In the genomic region with DNA sequence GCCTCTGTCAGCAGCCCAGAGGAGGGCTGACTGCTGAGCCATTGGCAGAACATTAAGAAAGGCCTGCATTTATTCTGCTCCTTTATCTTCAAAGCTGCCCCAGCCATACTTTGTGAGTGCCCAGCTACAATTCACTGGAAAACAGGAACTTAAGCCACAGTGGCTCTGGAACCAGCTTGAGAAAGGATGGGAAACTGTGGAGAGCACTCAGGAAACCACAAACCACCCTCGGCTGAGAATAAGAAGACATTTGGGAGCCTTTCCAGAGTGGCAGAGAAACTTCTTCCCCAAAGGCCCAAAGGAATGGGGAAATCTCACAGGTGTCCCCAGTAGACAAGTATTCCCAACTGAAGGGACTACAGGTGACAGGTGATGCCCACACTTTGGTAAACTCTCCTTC, we compare ENCODE assay signal across 1 cellular context.
TF ChIP-seq lines count a peak whose summit lies in the region.

No MANE protein-coding gene starts in this region.

TF ChIP-seq in A549, 52 proteins besides CTCF, POLR2A, EP300 and RAD21:
- TF ChIP-seq, protein P1, sequence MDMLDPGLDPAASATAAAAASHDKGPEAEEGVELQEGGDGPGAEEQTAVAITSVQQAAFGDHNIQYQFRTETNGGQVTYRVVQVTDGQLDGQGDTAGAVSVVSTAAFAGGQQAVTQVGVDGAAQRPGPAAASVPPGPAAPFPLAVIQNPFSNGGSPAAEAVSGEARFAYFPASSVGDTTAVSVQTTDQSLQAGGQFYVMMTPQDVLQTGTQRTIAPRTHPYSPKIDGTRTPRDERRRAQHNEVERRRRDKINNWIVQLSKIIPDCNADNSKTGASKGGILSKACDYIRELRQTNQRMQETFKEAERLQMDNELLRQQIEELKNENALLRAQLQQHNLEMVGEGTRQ (IDR thresholded peaks at IDR 0.05): no peak
- TF ChIP-seq KDM5A (IDR thresholded peaks at IDR 0.05): no peak
- TF ChIP-seq FOXS1 (CRISPR knock-in tag; IDR thresholded peaks at IDR 0.05): no peak
- no peak for TF ChIP-seq FOSL2 (IDR thresholded peaks at IDR 0.05)
- no peak for TF ChIP-seq FOSL2 (CRISPR knock-in tag; IDR thresholded peaks at IDR 0.05)
- no peak for TF ChIP-seq CBX8 (IDR thresholded peaks at IDR 0.05)
- TF ChIP-seq KDM1A (IDR thresholded peaks at IDR 0.05; ENCODE audit: low read depth): no peak
- TF ChIP-seq ZC3H11A (IDR thresholded peaks at IDR 0.05): no peak
- TF ChIP-seq PHF8 (IDR thresholded peaks at IDR 0.05; ENCODE audit: borderline replicate concordance, low read depth): no peak
- no peak for TF ChIP-seq MYC (IDR thresholded peaks at IDR 0.05; ENCODE audit: borderline replicate concordance, low read length)
- TF ChIP-seq JUNB (IDR thresholded peaks at IDR 0.05): no peak
- no peak for TF ChIP-seq CEBPB (IDR thresholded peaks at IDR 0.05)
- no peak for TF ChIP-seq CBX2 (IDR thresholded peaks at IDR 0.05; ENCODE audit: borderline replicate concordance, low read depth)
- TF ChIP-seq EHMT2 (IDR thresholded peaks at IDR 0.05; ENCODE audit: low read depth): no peak
- TF ChIP-seq NFE2L2 (conservative IDR thresholded peaks at IDR 0.05; ENCODE audit: low read length): no peak
- TF ChIP-seq ZNF302 (CRISPR knock-in tag; IDR thresholded peaks at IDR 0.05): no peak
- no peak for TF ChIP-seq GATA3 (IDR thresholded peaks at IDR 0.05; ENCODE audit: borderline replicate concordance)
- TF ChIP-seq, protein P2, sequence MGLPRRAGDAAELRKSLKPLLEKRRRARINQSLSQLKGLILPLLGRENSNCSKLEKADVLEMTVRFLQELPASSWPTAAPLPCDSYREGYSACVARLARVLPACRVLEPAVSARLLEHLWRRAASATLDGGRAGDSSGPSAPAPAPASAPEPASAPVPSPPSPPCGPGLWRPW (IDR thresholded peaks at IDR 0.05): no peak
- TF ChIP-seq HOXB13 (CRISPR knock-in tag; IDR thresholded peaks at IDR 0.05; ENCODE audit: low read depth): no peak
- TF ChIP-seq, protein P3, sequence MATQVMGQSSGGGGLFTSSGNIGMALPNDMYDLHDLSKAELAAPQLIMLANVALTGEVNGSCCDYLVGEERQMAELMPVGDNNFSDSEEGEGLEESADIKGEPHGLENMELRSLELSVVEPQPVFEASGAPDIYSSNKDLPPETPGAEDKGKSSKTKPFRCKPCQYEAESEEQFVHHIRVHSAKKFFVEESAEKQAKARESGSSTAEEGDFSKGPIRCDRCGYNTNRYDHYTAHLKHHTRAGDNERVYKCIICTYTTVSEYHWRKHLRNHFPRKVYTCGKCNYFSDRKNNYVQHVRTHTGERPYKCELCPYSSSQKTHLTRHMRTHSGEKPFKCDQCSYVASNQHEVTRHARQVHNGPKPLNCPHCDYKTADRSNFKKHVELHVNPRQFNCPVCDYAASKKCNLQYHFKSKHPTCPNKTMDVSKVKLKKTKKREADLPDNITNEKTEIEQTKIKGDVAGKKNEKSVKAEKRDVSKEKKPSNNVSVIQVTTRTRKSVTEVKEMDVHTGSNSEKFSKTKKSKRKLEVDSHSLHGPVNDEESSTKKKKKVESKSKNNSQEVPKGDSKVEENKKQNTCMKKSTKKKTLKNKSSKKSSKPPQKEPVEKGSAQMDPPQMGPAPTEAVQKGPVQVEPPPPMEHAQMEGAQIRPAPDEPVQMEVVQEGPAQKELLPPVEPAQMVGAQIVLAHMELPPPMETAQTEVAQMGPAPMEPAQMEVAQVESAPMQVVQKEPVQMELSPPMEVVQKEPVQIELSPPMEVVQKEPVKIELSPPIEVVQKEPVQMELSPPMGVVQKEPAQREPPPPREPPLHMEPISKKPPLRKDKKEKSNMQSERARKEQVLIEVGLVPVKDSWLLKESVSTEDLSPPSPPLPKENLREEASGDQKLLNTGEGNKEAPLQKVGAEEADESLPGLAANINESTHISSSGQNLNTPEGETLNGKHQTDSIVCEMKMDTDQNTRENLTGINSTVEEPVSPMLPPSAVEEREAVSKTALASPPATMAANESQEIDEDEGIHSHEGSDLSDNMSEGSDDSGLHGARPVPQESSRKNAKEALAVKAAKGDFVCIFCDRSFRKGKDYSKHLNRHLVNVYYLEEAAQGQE (IDR thresholded peaks at IDR 0.05): no peak
- TF ChIP-seq SMC3 (IDR thresholded peaks at IDR 0.05): no peak
TF ChIP-seq in A549: peak in this region for 0.
